Comparison of ENCODE assay signal across 1 cellular context in the genomic region with DNA sequence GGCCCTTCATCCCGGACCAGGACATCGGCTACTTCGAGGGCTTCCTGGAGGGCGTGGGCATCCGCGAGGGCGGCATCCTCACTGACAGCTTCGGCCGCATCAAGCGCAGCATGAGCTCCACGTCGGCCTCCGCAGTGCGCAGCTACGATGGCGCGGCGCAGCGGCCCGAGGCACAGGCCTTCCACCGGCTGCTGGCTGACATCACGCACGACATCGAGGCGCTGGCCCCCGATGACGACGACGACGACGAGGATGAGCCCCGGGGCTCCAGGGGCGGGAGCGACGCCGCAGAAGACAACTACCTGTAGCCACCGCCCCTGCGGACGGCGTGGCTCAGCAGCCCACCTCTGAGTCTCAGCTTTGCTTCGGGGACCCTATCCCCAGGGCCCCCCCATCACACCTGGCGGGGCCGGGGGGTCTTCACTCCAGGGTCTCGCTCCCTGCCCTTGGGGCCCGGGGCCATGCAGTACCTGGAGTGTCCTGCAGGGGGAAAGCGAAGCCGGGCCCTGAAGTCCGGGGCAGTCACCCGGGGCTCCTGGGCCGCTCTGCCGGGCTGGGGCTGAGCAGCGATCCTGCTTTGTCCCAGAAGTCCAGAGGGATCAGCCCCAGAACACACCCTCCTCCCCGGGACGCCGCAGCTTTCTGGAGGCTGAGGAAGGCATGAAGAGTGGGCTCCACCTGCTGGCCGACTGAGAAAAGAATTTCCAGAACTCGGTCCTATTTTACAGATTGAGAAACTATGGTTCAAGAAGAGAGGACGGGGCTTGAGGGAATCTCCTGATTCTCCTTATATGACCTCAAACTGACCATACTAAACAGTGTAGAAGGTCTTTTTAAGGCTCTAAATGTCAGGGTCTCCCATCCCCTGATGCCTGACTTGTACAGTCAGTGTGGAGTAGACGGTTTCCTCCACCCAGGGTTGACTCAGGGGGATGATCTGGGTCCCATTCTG.
TF ChIP-seq lines count a peak whose summit lies in the region.

No MANE protein-coding gene starts in this region.

TF ChIP-seq in HepG2, 621 proteins besides CTCF, POLR2A, EP300 and RAD21 (continued from another document and continues in another):
- TF ChIP-seq, protein P1, sequence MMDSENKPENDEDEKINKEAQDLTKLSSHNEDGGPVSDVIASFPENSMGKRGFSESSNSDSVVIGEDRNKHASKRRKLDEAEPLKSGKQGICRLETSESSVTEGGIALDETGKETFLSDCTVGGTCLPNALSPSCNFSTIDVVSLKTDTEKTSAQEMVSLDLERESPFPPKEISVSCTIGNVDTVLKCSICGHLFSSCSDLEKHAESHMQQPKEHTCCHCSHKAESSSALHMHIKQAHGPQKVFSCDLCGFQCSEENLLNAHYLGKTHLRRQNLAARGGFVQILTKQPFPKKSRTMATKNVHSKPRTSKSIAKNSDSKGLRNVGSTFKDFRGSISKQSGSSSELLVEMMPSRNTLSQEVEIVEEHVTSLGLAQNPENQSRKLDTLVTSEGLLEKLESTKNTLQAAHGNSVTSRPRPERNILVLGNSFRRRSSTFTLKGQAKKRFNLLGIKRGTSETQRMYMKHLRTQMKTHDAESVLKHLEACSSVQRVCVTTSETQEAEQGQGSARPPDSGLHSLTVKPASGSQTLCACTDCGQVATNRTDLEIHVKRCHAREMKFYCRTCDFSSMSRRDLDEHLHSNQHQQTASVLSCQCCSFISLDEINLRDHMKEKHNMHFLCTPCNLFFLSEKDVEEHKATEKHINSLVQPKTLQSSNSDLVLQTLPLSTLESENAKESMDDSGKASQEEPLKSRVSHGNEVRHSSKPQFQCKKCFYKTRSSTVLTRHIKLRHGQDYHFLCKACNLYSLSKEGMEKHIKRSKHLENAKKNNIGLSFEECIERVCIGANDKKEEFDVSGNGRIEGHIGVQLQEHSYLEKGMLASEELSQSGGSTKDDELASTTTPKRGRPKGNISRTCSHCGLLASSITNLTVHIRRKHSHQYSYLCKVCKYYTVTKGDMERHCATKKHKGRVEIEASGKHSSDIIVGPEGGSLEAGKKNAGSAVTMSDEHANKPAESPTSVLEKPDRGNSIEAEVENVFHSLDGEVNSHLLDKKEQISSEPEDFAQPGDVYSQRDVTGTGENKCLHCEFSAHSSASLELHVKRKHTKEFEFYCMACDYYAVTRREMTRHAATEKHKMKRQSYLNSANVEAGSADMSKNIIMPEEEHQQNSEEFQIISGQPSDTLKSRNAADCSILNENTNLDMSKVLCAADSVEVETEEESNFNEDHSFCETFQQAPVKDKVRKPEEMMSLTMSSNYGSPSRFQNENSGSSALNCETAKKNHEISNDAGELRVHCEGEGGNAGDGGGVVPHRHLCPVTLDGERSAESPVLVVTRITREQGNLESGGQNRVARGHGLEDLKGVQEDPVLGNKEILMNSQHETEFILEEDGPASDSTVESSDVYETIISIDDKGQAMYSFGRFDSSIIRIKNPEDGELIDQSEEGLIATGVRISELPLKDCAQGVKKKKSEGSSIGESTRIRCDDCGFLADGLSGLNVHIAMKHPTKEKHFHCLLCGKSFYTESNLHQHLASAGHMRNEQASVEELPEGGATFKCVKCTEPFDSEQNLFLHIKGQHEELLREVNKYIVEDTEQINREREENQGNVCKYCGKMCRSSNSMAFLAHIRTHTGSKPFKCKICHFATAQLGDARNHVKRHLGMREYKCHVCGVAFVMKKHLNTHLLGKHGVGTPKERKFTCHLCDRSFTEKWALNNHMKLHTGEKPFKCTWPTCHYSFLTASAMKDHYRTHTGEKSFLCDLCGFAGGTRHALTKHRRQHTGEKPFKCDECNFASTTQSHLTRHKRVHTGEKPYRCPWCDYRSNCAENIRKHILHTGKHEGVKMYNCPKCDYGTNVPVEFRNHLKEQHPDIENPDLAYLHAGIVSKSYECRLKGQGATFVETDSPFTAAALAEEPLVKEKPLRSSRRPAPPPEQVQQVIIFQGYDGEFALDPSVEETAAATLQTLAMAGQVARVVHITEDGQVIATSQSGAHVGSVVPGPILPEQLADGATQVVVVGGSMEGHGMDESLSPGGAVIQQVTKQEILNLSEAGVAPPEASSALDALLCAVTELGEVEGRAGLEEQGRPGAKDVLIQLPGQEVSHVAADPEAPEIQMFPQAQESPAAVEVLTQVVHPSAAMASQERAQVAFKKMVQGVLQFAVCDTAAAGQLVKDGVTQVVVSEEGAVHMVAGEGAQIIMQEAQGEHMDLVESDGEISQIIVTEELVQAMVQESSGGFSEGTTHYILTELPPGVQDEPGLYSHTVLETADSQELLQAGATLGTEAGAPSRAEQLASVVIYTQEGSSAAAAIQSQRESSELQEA (CRISPR knock-in tag; IDR thresholded peaks at IDR 0.05; ENCODE audit: not compliant biosample characterization), result peak; percentile 83
- TF ChIP-seq, protein P2, sequence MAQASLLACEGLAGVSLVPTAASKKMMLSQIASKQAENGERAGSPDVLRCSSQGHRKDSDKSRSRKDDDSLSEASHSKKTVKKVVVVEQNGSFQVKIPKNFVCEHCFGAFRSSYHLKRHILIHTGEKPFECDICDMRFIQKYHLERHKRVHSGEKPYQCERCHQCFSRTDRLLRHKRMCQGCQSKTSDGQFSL (CRISPR knock-in tag; IDR thresholded peaks at IDR 0.05), result peak; percentile 74; the same call in 1 of the 2 replicates
- TF ChIP-seq KDM5A (IDR thresholded peaks at IDR 0.05; ENCODE audit: borderline replicate concordance, low read length) (no peak), ZNF678 (CRISPR knock-in tag; IDR thresholded peaks at IDR 0.05) (no peak), ZKSCAN1 (IDR thresholded peaks at IDR 0.05; ENCODE audit: low read length) (no peak), ATRX (CRISPR knock-in tag; IDR thresholded peaks at IDR 0.05; ENCODE audit: borderline replicate concordance) (no peak), RXRA (CRISPR knock-in tag; IDR thresholded peaks at IDR 0.05) (peak; percentile 68), POLR2AphosphoS2 (IDR thresholded peaks at IDR 0.05; ENCODE audit: low read depth, low read length) (no peak), ZNF496 (CRISPR knock-in tag; IDR thresholded peaks at IDR 0.05; ENCODE audit: insufficient replicate concordance) (no peak), ZNF773 (CRISPR knock-in tag; IDR thresholded peaks at IDR 0.05; ENCODE audit: borderline replicate concordance) (0 out of 2 replicates have a peak, but pooled peaks have one; percentile 19), NFE2 (CRISPR knock-in tag; IDR thresholded peaks at IDR 0.05) (no peak)
- TF ChIP-seq, protein P3, sequence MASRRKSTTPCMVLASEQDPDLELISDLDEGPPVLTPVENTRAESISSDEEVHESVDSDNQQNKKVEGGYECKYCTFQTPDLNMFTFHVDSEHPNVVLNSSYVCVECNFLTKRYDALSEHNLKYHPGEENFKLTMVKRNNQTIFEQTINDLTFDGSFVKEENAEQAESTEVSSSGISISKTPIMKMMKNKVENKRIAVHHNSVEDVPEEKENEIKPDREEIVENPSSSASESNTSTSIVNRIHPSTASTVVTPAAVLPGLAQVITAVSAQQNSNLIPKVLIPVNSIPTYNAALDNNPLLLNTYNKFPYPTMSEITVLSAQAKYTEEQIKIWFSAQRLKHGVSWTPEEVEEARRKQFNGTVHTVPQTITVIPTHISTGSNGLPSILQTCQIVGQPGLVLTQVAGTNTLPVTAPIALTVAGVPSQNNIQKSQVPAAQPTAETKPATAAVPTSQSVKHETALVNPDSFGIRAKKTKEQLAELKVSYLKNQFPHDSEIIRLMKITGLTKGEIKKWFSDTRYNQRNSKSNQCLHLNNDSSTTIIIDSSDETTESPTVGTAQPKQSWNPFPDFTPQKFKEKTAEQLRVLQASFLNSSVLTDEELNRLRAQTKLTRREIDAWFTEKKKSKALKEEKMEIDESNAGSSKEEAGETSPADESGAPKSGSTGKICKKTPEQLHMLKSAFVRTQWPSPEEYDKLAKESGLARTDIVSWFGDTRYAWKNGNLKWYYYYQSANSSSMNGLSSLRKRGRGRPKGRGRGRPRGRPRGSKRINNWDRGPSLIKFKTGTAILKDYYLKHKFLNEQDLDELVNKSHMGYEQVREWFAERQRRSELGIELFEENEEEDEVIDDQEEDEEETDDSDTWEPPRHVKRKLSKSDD (CRISPR knock-in tag; IDR thresholded peaks at IDR 0.05; ENCODE audit: low read depth), result no peak
- TF ChIP-seq, protein P4, sequence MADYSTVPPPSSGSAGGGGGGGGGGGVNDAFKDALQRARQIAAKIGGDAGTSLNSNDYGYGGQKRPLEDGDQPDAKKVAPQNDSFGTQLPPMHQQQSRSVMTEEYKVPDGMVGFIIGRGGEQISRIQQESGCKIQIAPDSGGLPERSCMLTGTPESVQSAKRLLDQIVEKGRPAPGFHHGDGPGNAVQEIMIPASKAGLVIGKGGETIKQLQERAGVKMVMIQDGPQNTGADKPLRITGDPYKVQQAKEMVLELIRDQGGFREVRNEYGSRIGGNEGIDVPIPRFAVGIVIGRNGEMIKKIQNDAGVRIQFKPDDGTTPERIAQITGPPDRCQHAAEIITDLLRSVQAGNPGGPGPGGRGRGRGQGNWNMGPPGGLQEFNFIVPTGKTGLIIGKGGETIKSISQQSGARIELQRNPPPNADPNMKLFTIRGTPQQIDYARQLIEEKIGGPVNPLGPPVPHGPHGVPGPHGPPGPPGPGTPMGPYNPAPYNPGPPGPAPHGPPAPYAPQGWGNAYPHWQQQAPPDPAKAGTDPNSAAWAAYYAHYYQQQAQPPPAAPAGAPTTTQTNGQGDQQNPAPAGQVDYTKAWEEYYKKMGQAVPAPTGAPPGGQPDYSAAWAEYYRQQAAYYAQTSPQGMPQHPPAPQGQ (CRISPR knock-in tag; IDR thresholded peaks at IDR 0.05; ENCODE audit: borderline replicate concordance), result no peak
- TF ChIP-seq, protein P5, sequence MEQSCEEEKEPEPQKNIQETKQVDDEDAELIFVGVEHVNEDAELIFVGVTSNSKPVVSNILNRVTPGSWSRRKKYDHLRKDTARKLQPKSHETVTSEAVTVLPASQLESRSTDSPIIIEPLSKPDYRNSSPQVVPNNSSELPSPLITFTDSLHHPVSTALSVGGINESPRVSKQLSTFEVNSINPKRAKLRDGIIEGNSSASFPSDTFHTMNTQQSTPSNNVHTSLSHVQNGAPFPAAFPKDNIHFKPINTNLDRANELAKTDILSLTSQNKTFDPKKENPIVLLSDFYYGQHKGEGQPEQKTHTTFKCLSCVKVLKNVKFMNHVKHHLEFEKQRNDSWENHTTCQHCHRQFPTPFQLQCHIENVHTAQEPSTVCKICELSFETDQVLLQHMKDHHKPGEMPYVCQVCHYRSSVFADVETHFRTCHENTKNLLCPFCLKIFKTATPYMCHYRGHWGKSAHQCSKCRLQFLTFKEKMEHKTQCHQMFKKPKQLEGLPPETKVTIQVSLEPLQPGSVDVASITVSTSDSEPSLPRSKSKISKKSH (CRISPR knock-in tag; IDR thresholded peaks at IDR 0.05; ENCODE audit: borderline replicate concordance), result no peak; the same call in 1 of the 2 replicates
- TF ChIP-seq, protein P6, sequence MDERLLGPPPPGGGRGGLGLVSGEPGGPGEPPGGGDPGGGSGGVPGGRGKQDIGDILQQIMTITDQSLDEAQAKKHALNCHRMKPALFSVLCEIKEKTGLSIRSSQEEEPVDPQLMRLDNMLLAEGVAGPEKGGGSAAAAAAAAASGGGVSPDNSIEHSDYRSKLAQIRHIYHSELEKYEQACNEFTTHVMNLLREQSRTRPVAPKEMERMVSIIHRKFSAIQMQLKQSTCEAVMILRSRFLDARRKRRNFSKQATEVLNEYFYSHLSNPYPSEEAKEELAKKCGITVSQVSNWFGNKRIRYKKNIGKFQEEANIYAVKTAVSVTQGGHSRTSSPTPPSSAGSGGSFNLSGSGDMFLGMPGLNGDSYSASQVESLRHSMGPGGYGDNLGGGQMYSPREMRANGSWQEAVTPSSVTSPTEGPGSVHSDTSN (CRISPR knock-in tag; IDR thresholded peaks at IDR 0.05), result no peak
- TF ChIP-seq, protein P7, sequence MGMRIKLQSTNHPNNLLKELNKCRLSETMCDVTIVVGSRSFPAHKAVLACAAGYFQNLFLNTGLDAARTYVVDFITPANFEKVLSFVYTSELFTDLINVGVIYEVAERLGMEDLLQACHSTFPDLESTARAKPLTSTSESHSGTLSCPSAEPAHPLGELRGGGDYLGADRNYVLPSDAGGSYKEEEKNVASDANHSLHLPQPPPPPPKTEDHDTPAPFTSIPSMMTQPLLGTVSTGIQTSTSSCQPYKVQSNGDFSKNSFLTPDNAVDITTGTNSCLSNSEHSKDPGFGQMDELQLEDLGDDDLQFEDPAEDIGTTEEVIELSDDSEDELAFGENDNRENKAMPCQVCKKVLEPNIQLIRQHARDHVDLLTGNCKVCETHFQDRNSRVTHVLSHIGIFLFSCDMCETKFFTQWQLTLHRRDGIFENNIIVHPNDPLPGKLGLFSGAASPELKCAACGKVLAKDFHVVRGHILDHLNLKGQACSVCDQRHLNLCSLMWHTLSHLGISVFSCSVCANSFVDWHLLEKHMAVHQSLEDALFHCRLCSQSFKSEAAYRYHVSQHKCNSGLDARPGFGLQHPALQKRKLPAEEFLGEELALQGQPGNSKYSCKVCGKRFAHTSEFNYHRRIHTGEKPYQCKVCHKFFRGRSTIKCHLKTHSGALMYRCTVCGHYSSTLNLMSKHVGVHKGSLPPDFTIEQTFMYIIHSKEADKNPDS (CRISPR knock-in tag; IDR thresholded peaks at IDR 0.05), result no peak; the same call in 1 of the 2 replicates
- TF ChIP-seq, protein P8, sequence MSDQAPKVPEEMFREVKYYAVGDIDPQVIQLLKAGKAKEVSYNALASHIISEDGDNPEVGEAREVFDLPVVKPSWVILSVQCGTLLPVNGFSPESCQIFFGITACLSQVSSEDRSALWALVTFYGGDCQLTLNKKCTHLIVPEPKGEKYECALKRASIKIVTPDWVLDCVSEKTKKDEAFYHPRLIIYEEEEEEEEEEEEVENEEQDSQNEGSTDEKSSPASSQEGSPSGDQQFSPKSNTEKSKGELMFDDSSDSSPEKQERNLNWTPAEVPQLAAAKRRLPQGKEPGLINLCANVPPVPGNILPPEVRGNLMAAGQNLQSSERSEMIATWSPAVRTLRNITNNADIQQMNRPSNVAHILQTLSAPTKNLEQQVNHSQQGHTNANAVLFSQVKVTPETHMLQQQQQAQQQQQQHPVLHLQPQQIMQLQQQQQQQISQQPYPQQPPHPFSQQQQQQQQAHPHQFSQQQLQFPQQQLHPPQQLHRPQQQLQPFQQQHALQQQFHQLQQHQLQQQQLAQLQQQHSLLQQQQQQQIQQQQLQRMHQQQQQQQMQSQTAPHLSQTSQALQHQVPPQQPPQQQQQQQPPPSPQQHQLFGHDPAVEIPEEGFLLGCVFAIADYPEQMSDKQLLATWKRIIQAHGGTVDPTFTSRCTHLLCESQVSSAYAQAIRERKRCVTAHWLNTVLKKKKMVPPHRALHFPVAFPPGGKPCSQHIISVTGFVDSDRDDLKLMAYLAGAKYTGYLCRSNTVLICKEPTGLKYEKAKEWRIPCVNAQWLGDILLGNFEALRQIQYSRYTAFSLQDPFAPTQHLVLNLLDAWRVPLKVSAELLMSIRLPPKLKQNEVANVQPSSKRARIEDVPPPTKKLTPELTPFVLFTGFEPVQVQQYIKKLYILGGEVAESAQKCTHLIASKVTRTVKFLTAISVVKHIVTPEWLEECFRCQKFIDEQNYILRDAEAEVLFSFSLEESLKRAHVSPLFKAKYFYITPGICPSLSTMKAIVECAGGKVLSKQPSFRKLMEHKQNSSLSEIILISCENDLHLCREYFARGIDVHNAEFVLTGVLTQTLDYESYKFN (CRISPR knock-in tag; conservative IDR thresholded peaks at IDR 0.05), result no peak
